ENCODE assay signal across 8 cellular contexts in the genomic region with DNA sequence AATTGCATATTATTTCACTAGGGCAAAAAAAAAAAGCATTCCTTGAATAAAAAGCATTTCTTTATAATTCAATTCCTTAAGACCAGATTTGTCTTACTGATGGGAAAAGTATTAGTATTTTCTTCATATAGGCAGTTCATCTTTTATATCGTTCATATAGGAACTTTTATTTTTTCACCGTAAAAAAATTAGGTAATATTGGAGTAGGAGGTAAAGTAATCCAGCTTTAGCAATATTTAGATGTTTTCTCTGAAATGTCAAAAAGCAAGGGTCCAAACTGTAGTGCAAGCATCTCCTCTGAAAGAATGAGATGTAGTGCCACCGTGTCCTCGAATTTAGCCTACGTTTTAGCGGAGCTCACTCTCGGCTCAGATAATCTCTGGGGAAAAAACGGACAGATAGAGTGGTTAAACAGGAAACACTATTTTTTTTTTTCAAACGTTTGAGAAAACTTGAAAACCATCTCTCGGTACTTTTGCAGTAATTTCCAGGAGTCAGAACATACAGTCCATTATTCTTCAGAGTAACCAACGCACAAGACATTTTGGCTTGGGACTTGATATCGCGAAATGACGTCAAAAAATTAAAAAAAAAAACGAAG. TPM values are rescaled to one million over a fixed set of nuclear protein-coding genes. Genes with fewer than 3 reads are reported as not detected.
DNase-seq lines count a peak whose midpoint lies in the region; ATAC-seq and TF ChIP-seq lines count a peak whose summit lies in the region.

No MANE protein-coding gene starts in this region.

- peaks cover 48% of the 10 kb centered on the region for H3K4me1 Mint-ChIP-seq in activated naive CD8-positive, alpha-beta T cell treated with anti-CD3 and anti-CD28 coated beads, Interleukin-2, amount 50 U/mL, for 24 hours

- peaks cover 6% of the 10 kb centered on the region for H3K4me1 ChIP-seq in HEK293 (ENCODE audit: control insufficient read depth, insufficient read depth, low read length)
- H3K4me1 ChIP-seq in left lung, result peaks cover 21 to 40% of the 10 kb centered on the region in 2 donors
- H3K4me1 ChIP-seq in tibial nerve, result peaks cover 0 to 38% (median 27%) of the 10 kb centered on the region in 4 donors

- TF ChIP-seq CTCF in AG04450 (IDR thresholded peaks at IDR 0.05; ENCODE audit: low read depth, low read length), result no peak
- no peak for TF ChIP-seq CTCF in HEK293 (tag by site-specific recombination; IDR thresholded peaks at IDR 0.05)
- no peak for TF ChIP-seq CTCF in left lung (IDR thresholded peaks at IDR 0.05)
- no peak for TF ChIP-seq CTCF in tibial nerve (IDR thresholded peaks at IDR 0.05)
- TF ChIP-seq CTCF in GM10248 (IDR thresholded peaks at IDR 0.05; ENCODE audit: control extremely low read depth, extremely low read depth, low read depth, missing control alignments), result no peak

- H3K4me3 ChIP-seq in AG04450 (ENCODE audit: low read depth, low read length), result peak overlapping the region; percentile 73
- peak overlapping the region; percentile 78 for H3K4me3 ChIP-seq in HEK293 (ENCODE audit: low read depth, low read length)
- peak overlapping the region; percentile 68 to 75 for H3K4me3 ChIP-seq in left lung
- peak overlapping the region; percentile 72 to 96 (median 84) for H3K4me3 ChIP-seq in tibial nerve

- DNase-seq in AG04450 (ENCODE audit: low read depth, low spot score) (no peak), left lung (no peak), tibial nerve (ENCODE audit: low spot score in 2 of 2) (no peak), GM10248 (ENCODE audit: extremely low spot score) (no peak), ureter (ENCODE audit: low spot score) (no peak), glomerular visceral epithelial cell (ENCODE audit: extremely low spot score) (no peak)
- no peak for DNase-seq in activated naive CD8-positive, alpha-beta T cell treated with anti-CD3 and anti-CD28 coated beads, Interleukin-2, amount 50 U/mL, for 24 hours

- H3K27me3 Mint-ChIP-seq in activated naive CD8-positive, alpha-beta T cell treated with anti-CD3 and anti-CD28 coated beads, Interleukin-2, amount 50 U/mL, for 24 hours, result peaks cover 75% of the 10 kb centered on the region

- TF ChIP-seq EP300 in tibial nerve (IDR thresholded peaks at IDR 0.05), result peak in 1 of 2 donors; percentile 69

- POLR2A ChIA-PET in AG04450 (lab: Yijun Ruan, JAX) (interaction anchor here (0.7 to 2.5 kb wide), 7 partner anchors 14 to 649 kb away, joined by 3 to 19 read pairs (median 4); partner anchors contain the start of genes BMI1 and COMMD3), HEK293 (lab: Yijun Ruan, JAX) (interaction anchor here (0.6 to 2.6 kb wide), 12 partner anchors 13 to 337 kb away, joined by 3 to 19 read pairs (median 5); partner anchors contain the start of genes COMMD3 and DNAJC1), GM10248 (lab: Yijun Ruan, JAX) (interaction anchor here (1.0 kb wide), 1 partner anchor 24 kb away, joined by 5 read pairs; the partner anchor contains the start of gene COMMD3)

- CTCF ChIA-PET in AG04450 (lab: Charles Lee) (interaction anchor here (0.6 to 1.4 kb wide), 5 partner anchors 86 to 650 kb away, joined by 3 to 5 read pairs (median 4); no protein-coding TSS in a partner anchor), HEK293 (lab: Yijun Ruan, JAX) (interaction anchor here (0.6 to 1.0 kb wide), 5 partner anchors 20 to 336 kb away, joined by 3 to 4 read pairs (median 3); no protein-coding TSS in a partner anchor), GM10248 (lab: Yijun Ruan, JAX) (interaction anchor here (1.0 to 2.2 kb wide), 2 partner anchors 20 to 80 kb away, joined by 3 to 6 read pairs; no protein-coding TSS in a partner anchor)

- H3K9me3 Mint-ChIP-seq in activated naive CD8-positive, alpha-beta T cell treated with anti-CD3 and anti-CD28 coated beads, Interleukin-2, amount 50 U/mL, for 24 hours, result no peaks in the 10 kb centered on the region

- H3K4me3 Mint-ChIP-seq in activated naive CD8-positive, alpha-beta T cell treated with anti-CD3 and anti-CD28 coated beads, Interleukin-2, amount 50 U/mL, for 24 hours, result peak overlapping the region; percentile 84

- H3K27me3 ChIP-seq in AG04450 (ENCODE audit: control insufficient read depth, insufficient read depth, low read length) (peaks cover 77% of the 10 kb centered on the region), left lung (peaks cover 88 to 91% of the 10 kb centered on the region in 2 donors), tibial nerve (peaks cover 34 to 84% of the 10 kb centered on the region in 2 donors)

- ATAC-seq in activated naive CD8-positive, alpha-beta T cell treated with anti-CD3 and anti-CD28 coated beads, Interleukin-2, amount 50 U/mL, for 24 hours, result no peak
- ATAC-seq in left lung, result no peak

- H3K27ac Mint-ChIP-seq in activated naive CD8-positive, alpha-beta T cell treated with anti-CD3 and anti-CD28 coated beads, Interleukin-2, amount 50 U/mL, for 24 hours, result peak overlapping the region; percentile 94

- peaks cover 12% of the 10 kb centered on the region for H3K9me3 ChIP-seq in AG04450 (ENCODE audit: control insufficient read depth, insufficient read depth, low read length)
- no peaks in the 10 kb centered on the region for H3K9me3 ChIP-seq in HEK293 (ENCODE audit: control insufficient read depth, insufficient read depth, low read depth, low read length)
- H3K9me3 ChIP-seq in left lung, result no peaks in the 10 kb centered on the region
- no peaks in the 10 kb centered on the region for H3K9me3 ChIP-seq in tibial nerve

- no peak overlapping the region for H3K27ac ChIP-seq in AG04450 (ENCODE audit: low read depth, low read length)
- peak overlapping the region; percentile 99 for H3K27ac ChIP-seq in HEK293 (ENCODE audit: extremely low read depth, low read depth, low read length)
- H3K27ac ChIP-seq in left lung, result peak overlapping the region; percentile 93 to 95
- H3K27ac ChIP-seq in tibial nerve, result peak overlapping the region; percentile 94 to 97 (median 95)

- intact Hi-C loops in left lung (cut with DNase I), result no loop called here

- no peak for TF ChIP-seq POLR2A in tibial nerve (IDR thresholded peaks at IDR 0.05)

- peaks cover 11% of the 10 kb centered on the region for H3K36me3 Mint-ChIP-seq in activated naive CD8-positive, alpha-beta T cell treated with anti-CD3 and anti-CD28 coated beads, Interleukin-2, amount 50 U/mL, for 24 hours (ENCODE audit: low read depth)

- H3K36me3 ChIP-seq in HEK293 (ENCODE audit: control insufficient read depth in 2 of 2, insufficient read depth in 1 of 2, low read length in 2 of 2) (no peaks in the 10 kb centered on the region), left lung (no peaks in the 10 kb centered on the region), tibial nerve (no peaks in the 10 kb centered on the region)

- WGBS in tibial nerve, 2 donors, result 1 to 3% methylated on average over 15 of the region's 15 CpGs

TF ChIP-seq in HEK293, 187 proteins besides CTCF, POLR2A, EP300 and RAD21 (continues in another document):
- TF ChIP-seq ZNF398 (tag by site-specific recombination; IDR thresholded peaks at IDR 0.05) (no peak), ZSCAN4 (tag by site-specific recombination; IDR thresholded peaks at IDR 0.05) (no peak), ZNF335 (tag by site-specific recombination; conservative IDR thresholded peaks at IDR 0.05) (peak; percentile 92), ZNF585B (tag by site-specific recombination; IDR thresholded peaks at IDR 0.05) (no peak), ZNF121 (tag by site-specific recombination; IDR thresholded peaks at IDR 0.05) (no peak), ZNF366 (tag by site-specific recombination; conservative IDR thresholded peaks at IDR 0.05) (peak; percentile 33; the same call in 1 of the 2 replicates)
- TF ChIP-seq, protein P1, sequence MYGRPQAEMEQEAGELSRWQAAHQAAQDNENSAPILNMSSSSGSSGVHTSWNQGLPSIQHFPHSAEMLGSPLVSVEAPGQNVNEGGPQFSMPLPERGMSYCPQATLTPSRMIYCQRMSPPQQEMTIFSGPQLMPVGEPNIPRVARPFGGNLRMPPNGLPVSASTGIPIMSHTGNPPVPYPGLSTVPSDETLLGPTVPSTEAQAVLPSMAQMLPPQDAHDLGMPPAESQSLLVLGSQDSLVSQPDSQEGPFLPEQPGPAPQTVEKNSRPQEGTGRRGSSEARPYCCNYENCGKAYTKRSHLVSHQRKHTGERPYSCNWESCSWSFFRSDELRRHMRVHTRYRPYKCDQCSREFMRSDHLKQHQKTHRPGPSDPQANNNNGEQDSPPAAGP (tag by site-specific recombination; IDR thresholded peaks at IDR 0.05), result no peak

RNA-seq across cellular contexts. Expression of gene SPAG6, which starts 5.4 kb away (rescaled TPM):
- not detected in 2 replicates for polyA plus RNA-seq in AG04450 (2011; rRNA removed)
- not detected in 2 replicates for polyA minus RNA-seq in AG04450 (2011; rRNA and poly(A)+ RNA removed)
- total RNA-seq in left lung (1 to 10 TPM in 1 of 2 donors, not detected in 1; 6.4 TPM), tibial nerve (not detected), ureter (2.6 TPM)

RNA-seq across cellular contexts. Expression of gene BMI1, which starts 19.0 kb away (rescaled TPM):
- 40.4 and 50.4 TPM in 2 replicates for polyA plus RNA-seq in AG04450 (2011; rRNA removed)
- 47.1 and 57.3 TPM in 2 replicates for polyA minus RNA-seq in AG04450 (2011; rRNA and poly(A)+ RNA removed)
- total RNA-seq in left lung, result 10 to 100 TPM; 42.3 to 47.5 TPM
- total RNA-seq in tibial nerve, result 100 to 1,000 TPM in 1 of 4 donors, 10 to 100 TPM in 3; 60.8 to 109 (median 67.8) TPM
- 51.4 TPM for total RNA-seq in ureter

RNA-seq across cellular contexts. Expression of gene COMMD3, which starts 23.7 kb away (rescaled TPM):
- 49.4 and 64.7 TPM in 2 replicates for polyA plus RNA-seq in AG04450 (2011; rRNA removed)
- 8.2 and 9.6 TPM in 2 replicates for polyA minus RNA-seq in AG04450 (2011; rRNA and poly(A)+ RNA removed)
- total RNA-seq in left lung (10 to 100 TPM; 54.3 to 55.0 TPM), tibial nerve (10 to 100 TPM; 17.2 to 28.2 (median 23.8) TPM), ureter (63.9 TPM)
